8 cellular contexts compared by ENCODE assay signal in the genomic region with DNA sequence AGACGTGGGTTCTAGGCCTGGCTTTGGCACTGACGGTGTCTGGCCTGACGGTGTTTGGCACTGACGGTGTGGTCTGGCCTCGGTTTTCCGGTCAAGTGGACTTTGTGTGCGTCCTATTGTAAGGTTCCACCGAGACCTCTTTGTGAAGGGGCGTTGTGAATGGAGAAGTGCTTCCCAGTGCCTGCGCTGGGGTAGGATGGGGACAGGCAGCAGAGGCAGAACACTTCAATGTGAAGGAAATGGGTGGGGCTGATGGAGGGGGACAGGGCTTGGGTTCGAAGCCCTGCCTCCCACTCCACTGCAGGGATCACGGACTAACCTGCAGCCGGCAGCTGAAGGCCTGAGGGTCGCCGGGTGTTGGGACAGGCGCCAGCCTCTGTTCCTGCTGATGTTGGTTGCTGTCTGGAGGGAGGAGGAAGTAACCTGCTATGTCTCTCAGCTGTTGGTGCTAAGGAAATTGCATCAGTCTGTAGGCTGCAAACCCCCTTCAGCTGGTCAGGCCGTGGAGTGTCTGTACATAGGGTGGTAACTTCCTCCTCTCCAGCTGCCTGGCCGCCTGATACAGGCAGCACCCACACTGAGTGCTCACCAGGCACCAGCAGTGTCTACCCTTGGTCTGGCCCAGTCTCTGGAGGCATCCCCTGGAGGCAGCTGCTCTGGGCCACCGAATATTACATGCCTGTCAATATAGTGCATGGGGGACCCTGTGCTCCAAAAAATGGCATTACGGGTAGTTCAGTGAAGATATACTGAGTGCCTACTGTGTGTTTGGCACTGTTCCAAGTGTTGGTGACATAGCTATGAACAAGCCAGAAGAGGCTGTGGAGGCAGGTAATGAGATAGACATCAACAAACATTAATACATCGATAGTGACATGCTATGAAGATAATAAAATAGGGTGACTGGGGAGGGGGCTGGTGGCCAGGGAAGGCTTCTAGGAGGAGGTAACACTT. TPM values are rescaled to one million over a fixed set of nuclear protein-coding genes. Genes with fewer than 3 reads are reported as not detected.
DNase-seq lines count a peak whose midpoint lies in the region; ATAC-seq and TF ChIP-seq lines count a peak whose summit lies in the region.

No MANE protein-coding gene starts in this region.

- POLR2A ChIA-PET in RWPE1 (lab: Yijun Ruan, JAX; ENCODE audit: low non-redundant PET) = no interaction called here

- H3K4me3 ChIP-seq in AG10803 (ENCODE audit: low read length) (no peak overlapping the region), SJSA1 (peak overlapping the region; percentile 47; the same call in 1 of the 2 replicates), epithelial cell of esophagus (ENCODE audit: low read length) (no peak overlapping the region)

- ATAC-seq in GM18508 (IDR thresholded peaks at IDR 0.05; ENCODE audit: insufficient read depth, unreplicated experiment) (peak; percentile 76), HG03095 (IDR thresholded peaks at IDR 0.05; ENCODE audit: unreplicated experiment) (peak; percentile 70)
- peak; percentile 92 to 93 for ATAC-seq in natural killer cell treated with Interleukin-12 subunit alpha and Interleukin-12 subunit beta and Interleukin-15 and Interleukin-18, amount 100 ng/mL, for 72 hours

- peaks cover 6 to 8% of the 10 kb centered on the region in 2 donors for H3K27me3 Mint-ChIP-seq in natural killer cell treated with Interleukin-12 subunit alpha and Interleukin-12 subunit beta and Interleukin-15 and Interleukin-18, amount 100 ng/mL, for 72 hours

- no peaks in the 10 kb centered on the region for H3K9me3 ChIP-seq in SJSA1 (replicated peaks)

- H3K9me3 Mint-ChIP-seq in natural killer cell treated with Interleukin-12 subunit alpha and Interleukin-12 subunit beta and Interleukin-15 and Interleukin-18, amount 100 ng/mL, for 72 hours = no peaks in the 10 kb centered on the region

- TF ChIP-seq CTCF in AG10803 (conservative IDR thresholded peaks at IDR 0.05; ENCODE audit: low read length) (no peak), epithelial cell of esophagus (IDR thresholded peaks at IDR 0.05; ENCODE audit: insufficient read depth, low read depth, low read length, missing control alignments) (no peak), RWPE1 (conservative IDR thresholded peaks at IDR 0.05; ENCODE audit: low read depth) (no peak)

- H3K27me3 ChIP-seq in SJSA1 (replicated peaks) = peaks cover 19% of the 10 kb centered on the region

- CTCF ChIA-PET in RWPE1 (lab: Yijun Ruan, JAX) = interaction anchor here (0.6 kb wide), 1 partner anchor 65 kb away, joined by 3 read pairs; no protein-coding TSS in a partner anchor

- peak overlapping the region; percentile 88 to 94 for H3K27ac Mint-ChIP-seq in natural killer cell treated with Interleukin-12 subunit alpha and Interleukin-12 subunit beta and Interleukin-15 and Interleukin-18, amount 100 ng/mL, for 72 hours

- no peaks in the 10 kb centered on the region for H3K36me3 Mint-ChIP-seq in natural killer cell treated with Interleukin-12 subunit alpha and Interleukin-12 subunit beta and Interleukin-15 and Interleukin-18, amount 100 ng/mL, for 72 hours

- no peaks in the 10 kb centered on the region; the same call in 1 of the 2 replicates for H3K36me3 ChIP-seq in SJSA1

- peaks cover 33 to 35% of the 10 kb centered on the region in 2 donors for H3K4me1 Mint-ChIP-seq in natural killer cell treated with Interleukin-12 subunit alpha and Interleukin-12 subunit beta and Interleukin-15 and Interleukin-18, amount 100 ng/mL, for 72 hours (ENCODE audit: low read depth in 2 of 2)

- peak overlapping the region; percentile 89 for H3K4me3 Mint-ChIP-seq in natural killer cell treated with Interleukin-12 subunit alpha and Interleukin-12 subunit beta and Interleukin-15 and Interleukin-18, amount 100 ng/mL, for 72 hours

- peak; percentile 41 for DNase-seq in AG10803 (ENCODE audit: low read depth)
- DNase-seq in SJSA1 (ENCODE audit: low read depth in 1 of 2, low spot score in 2 of 2) = no peak
- peak; percentile 42 for DNase-seq in epithelial cell of esophagus (ENCODE audit: low read depth)
- peak; percentile 83 for DNase-seq in natural killer cell treated with Interleukin-12 subunit alpha and Interleukin-12 subunit beta and Interleukin-15 and Interleukin-18, amount 100 ng/mL, for 72 hours (ENCODE audit: low spot score)
- DNase-seq in RWPE1 (ENCODE audit: low spot score) = no peak
- no peak for DNase-seq in T-helper 9 cell

- no peak overlapping the region for H3K27ac ChIP-seq in SJSA1
- no peak overlapping the region for H3K27ac ChIP-seq in RWPE1

- peaks cover 34% of the 10 kb centered on the region for H3K4me1 ChIP-seq in SJSA1 (replicated peaks)

RNA-seq across cellular contexts. Expression of a gene that starts 1.1 kb away (rescaled TPM):
- total RNA-seq in SJSA1 (2014; rRNA removed; shearing (Covaris generic)) = 0.38 and 2.2 TPM in 2 replicates
- 10 to 100 TPM; 15.0 to 23.7 TPM for total RNA-seq in natural killer cell treated with Interleukin-12 subunit alpha and Interleukin-12 subunit beta and Interleukin-15 and Interleukin-18, amount 100 ng/mL, for 72 hours

RNA-seq across cellular contexts. Expression of a gene that starts 41.5 kb away (rescaled TPM):
- total RNA-seq in SJSA1 (2014; rRNA removed; shearing (Covaris generic)) = 100 and 122 TPM in 2 replicates
- total RNA-seq in natural killer cell treated with Interleukin-12 subunit alpha and Interleukin-12 subunit beta and Interleukin-15 and Interleukin-18, amount 100 ng/mL, for 72 hours = 10 to 100 TPM; 63.3 to 71.9 TPM

Comparison
In these comparisons a context has a peak if more than half of its experiments do, and no peak if none do; other contexts are left out.
1. DNase-seq: peak in AG10803 (single experiment), epithelial cell of esophagus (single experiment) and natural killer cell treated with Interleukin-12 subunit alpha and Interleukin-12 subunit beta and Interleukin-15 and Interleukin-18, amount 100 ng/mL, for 72 hours (single experiment); none in SJSA1 (0 of 2), RWPE1 (single experiment) and T-helper 9 cell (single experiment).
2. Peak in every context shown above with its lines, with median percentiles within 50 percentile points of each other: ATAC-seq.